In genomic region chr3:16884084-16884747, GRCh38 we compare ENCODE assay signal across 8 cellular contexts. TPM values are rescaled to one million over a fixed set of nuclear protein-coding genes. Genes with fewer than 3 reads are reported as not detected.
A peak's percentile ranks its signal among the peaks of the same experiment; 100 is the strongest.
DNase-seq lines count a peak whose midpoint lies in the region; ATAC-seq lines count a peak whose summit lies in the region.

No MANE protein-coding gene starts in this region.

- H3K4me1 ChIP-seq in SJSA1 (replicated peaks) (peaks cover 29% of the 10 kb centered on the region), right cardiac atrium (ENCODE audit: control insufficient read depth, insufficient read depth, low read length) (peaks cover 2% of the 10 kb centered on the region)

- H3K9me3 ChIP-seq in SJSA1 (replicated peaks) (no peaks in the 10 kb centered on the region), right cardiac atrium (ENCODE audit: control insufficient read depth, low read length) (no peaks in the 10 kb centered on the region)

- peak overlapping the region; percentile 67 for H3K27ac ChIP-seq in SJSA1
- H3K27ac ChIP-seq in right cardiac atrium (ENCODE audit: low read length), result peak overlapping the region; percentile 31

- intact Hi-C loops in right cardiac atrium (cut with DNase I), result loop anchor here in 3 of 4 donors (10.0 kb wide), 2 partner anchors 61 to 151 kb away; no protein-coding TSS in a partner anchor

- H3K27me3 ChIP-seq in SJSA1 (replicated peaks) (no peaks in the 10 kb centered on the region), right cardiac atrium (ENCODE audit: control insufficient read depth, insufficient read depth) (no peaks in the 10 kb centered on the region)

- H3K4me3 ChIP-seq in SJSA1 (peak overlapping the region; percentile 84), right cardiac atrium (ENCODE audit: low read length) (peak overlapping the region; percentile 59), skeletal muscle cell (ENCODE audit: low read depth, low read length) (peak overlapping the region; percentile 68)

- H3K36me3 ChIP-seq in SJSA1, result peaks cover 7% of the 10 kb centered on the region; the same call in 1 of the 2 replicates

- 2% methylated on average over 81 of the region's 81 CpGs for WGBS in right cardiac atrium

- peak; percentile 44 for ATAC-seq in HG03039 (IDR thresholded peaks at IDR 0.05; ENCODE audit: unreplicated experiment)
- ATAC-seq in right cardiac atrium, result peak; percentile 79 to 85

- DNase-seq in NCI-H2171 treated with DMSO at 0.1 percent for 48 hours (lab: John Stamatoyannopoulos, UW) (peak; percentile 3), NCI-H2171 (lab: John Stamatoyannopoulos, UW) (no peak), SJSA1 (ENCODE audit: low read depth in 1 of 2, low spot score in 2 of 2) (peak; percentile 67 to 76), right cardiac atrium (peak; percentile 78 to 92 (median 86)), skeletal muscle cell (ENCODE audit: low read depth) (no peak), SW480 (ENCODE audit: low spot score) (no peak)
- DNase-seq in activated naive CD8-positive, alpha-beta T cell treated with anti-CD3 and anti-CD28 coated beads, Interleukin-2, amount 50 U/mL, for 16 hours (ENCODE audit: low read depth, low spot score), result peak; percentile 65

RNA-seq across cellular contexts. Expression of gene PLCL2, which starts 0.5 kb away (rescaled TPM):
- 6.7 and 9.3 TPM in 2 replicates for total RNA-seq in SJSA1 (2014; rRNA removed; shearing (Covaris generic))
- total RNA-seq in right cardiac atrium, result 10 to 100 TPM; 36.7 to 47.4 (median 37.0) TPM
- polyA plus RNA-seq in right cardiac atrium, result 12.5 TPM

Comparison
In these comparisons a context has a peak if more than half of its experiments do, and no peak if none do; other contexts are left out.
1. DNase-seq: peak in NCI-H2171 treated with DMSO at 0.1 percent for 48 hours (single experiment), SJSA1 (2 of 2), activated naive CD8-positive, alpha-beta T cell treated with anti-CD3 and anti-CD28 coated beads, Interleukin-2, amount 50 U/mL, for 16 hours (single experiment) and right cardiac atrium (3 of 3); none in NCI-H2171 (single experiment), skeletal muscle cell (single experiment) and SW480 (single experiment).
2. Peak in every context shown above with its lines, with median percentiles within 50 percentile points of each other: H3K4me3 ChIP-seq.